22 cellular contexts compared by ENCODE assay signal in the genomic region with DNA sequence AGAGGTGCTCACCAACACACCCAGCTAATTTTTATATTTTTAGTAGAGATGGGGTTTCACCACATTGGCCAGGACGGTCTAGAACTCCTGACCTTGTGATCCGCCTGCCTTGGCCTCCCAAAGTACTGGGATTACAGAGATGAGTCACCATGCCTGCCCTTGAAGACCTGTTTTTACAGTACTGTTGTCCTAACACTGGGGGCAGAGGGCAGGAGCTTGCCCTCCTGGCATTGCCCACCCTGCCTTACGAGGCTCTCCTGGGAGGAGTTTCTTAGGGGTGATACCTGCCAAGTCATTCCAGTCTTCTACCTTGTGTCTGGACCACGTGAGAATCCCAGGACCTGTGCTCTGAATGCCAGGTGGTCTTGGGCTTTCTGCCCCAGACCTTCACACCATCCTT. TPM values are rescaled to one million over a fixed set of nuclear protein-coding genes. Genes with fewer than 3 reads are reported as not detected.
DNase-seq lines count a peak whose midpoint lies in the region; ATAC-seq, FAIRE-seq and TF ChIP-seq lines count a peak whose summit lies in the region.
"Had no signal": no experiment of that assay in that cellular context is flagged by ENCODE, and none has a peak within 500 bp of the region (broad histone marks: within the 10 kb centered on the region; RNA-seq: fewer than 3 reads in every experiment).

No MANE protein-coding gene starts in this region.

- H3K36me3 Mint-ChIP-seq in T-helper 2 cell treated with Interferon-gamma antibody and Interleukin-4, amounts not matched to agents 5 μg/mL and 100 μg/mL, for 36 hours (ENCODE audit: low read depth): peaks cover 13% of the 10 kb centered on the region
- H3K36me3 Mint-ChIP-seq in HFFc6 (ENCODE audit: low read depth) (peaks cover 18% of the 10 kb centered on the region), nephron (ENCODE audit: low read depth) (peaks cover 16% of the 10 kb centered on the region)
- H3K36me3 Mint-ChIP-seq in activated naive CD8-positive, alpha-beta T cell treated with anti-CD3 and anti-CD28 coated beads, Interleukin-2, amount 50 U/mL, for 24 hours (ENCODE audit: low read depth): peaks cover 13% of the 10 kb centered on the region

- no peaks in the 10 kb centered on the region for H3K27me3 ChIP-seq in pancreas
- H3K27me3 ChIP-seq: thyroid gland had no signal

- TF ChIP-seq CTCF in HFFc6 (IDR thresholded peaks at IDR 0.05): no peak
- no peak for TF ChIP-seq CTCF in nephron (IDR thresholded peaks at IDR 0.05; ENCODE audit: unreplicated experiment in 3 of 3)
- TF ChIP-seq CTCF in pancreas (IDR thresholded peaks at IDR 0.05): no peak

- H3K4me1 Mint-ChIP-seq in T-helper 2 cell treated with Interferon-gamma antibody and Interleukin-4, amounts not matched to agents 5 μg/mL and 100 μg/mL, for 36 hours (ENCODE audit: low read depth): peaks cover 24% of the 10 kb centered on the region
- H3K4me1 Mint-ChIP-seq in HFFc6 (ENCODE audit: low read depth) (peaks cover 27% of the 10 kb centered on the region), nephron (peaks cover 16% of the 10 kb centered on the region)
- peaks cover 38% of the 10 kb centered on the region for H3K4me1 Mint-ChIP-seq in activated naive CD8-positive, alpha-beta T cell treated with anti-CD3 and anti-CD28 coated beads, Interleukin-2, amount 50 U/mL, for 24 hours

- peaks cover under 1% of the 10 kb centered on the region for H3K9me3 Mint-ChIP-seq in T-helper 2 cell treated with Interferon-gamma antibody and Interleukin-4, amounts not matched to agents 5 μg/mL and 100 μg/mL, for 36 hours
- peaks cover under 1% of the 10 kb centered on the region; the same call in 1 of the 2 replicates for H3K9me3 Mint-ChIP-seq in HFFc6
- H3K9me3 Mint-ChIP-seq in activated naive CD8-positive, alpha-beta T cell treated with anti-CD3 and anti-CD28 coated beads, Interleukin-2, amount 50 U/mL, for 24 hours: no peaks in the 10 kb centered on the region
- H3K9me3 Mint-ChIP-seq in nephron: peaks cover under 1% of the 10 kb centered on the region

- H3K27ac Mint-ChIP-seq in T-helper 2 cell treated with Interferon-gamma antibody and Interleukin-4, amounts not matched to agents 5 μg/mL and 100 μg/mL, for 36 hours: no peak overlapping the region
- H3K27ac Mint-ChIP-seq in HFFc6: peak overlapping the region; percentile 10; the same call in 1 of the 2 replicates
- H3K27ac Mint-ChIP-seq in activated naive CD8-positive, alpha-beta T cell treated with anti-CD3 and anti-CD28 coated beads, Interleukin-2, amount 50 U/mL, for 24 hours: no peak overlapping the region
- H3K27ac Mint-ChIP-seq in nephron: no peak overlapping the region

- H3K27ac ChIP-seq in pancreas: no peak overlapping the region
- H3K27ac ChIP-seq: 22Rv1, thyroid gland had no signal

- no peak for DNase-seq in T-helper 2 cell treated with Interferon-gamma antibody and Interleukin-4, amounts not matched to agents 5 μg/mL and 100 μg/mL, for 36 hours (ENCODE audit: low spot score)
- DNase-seq in T-helper 2 cell: no peak
- DNase-seq in HFFc6: no peak
- DNase-seq in activated naive CD8-positive, alpha-beta T cell treated with anti-CD3 and anti-CD28 coated beads, Interleukin-2, amount 50 U/mL, for 24 hours: no peak
- no peak for DNase-seq in pancreas
- DNase-seq: activated gamma-delta T cell treated with Interleukin-2 at 50 U/mL for 16 hours; DMS153; foreskin fibroblast; kidney; NCI-H2029; NCI-H524 treated with DMSO at 0.1 percent for 48 hours; SHP77 treated with DMSO at 0.1 percent for 48 hours; stimulated activated CD4-positive, alpha-beta T cell treated with anti-CD3 and anti-CD28 coated beads, Interleukin-15, amount 100 ng/mL, for 24 hours; stimulated activated naive CD4-positive, alpha-beta T cell; thyroid gland had no signal

- no peak for FAIRE-seq in pancreas (lab: Jason Lieb, UNC)
- FAIRE-seq: GM12892, kidney had no signal

- H3K4me3 ChIP-seq in pancreas: no peak overlapping the region
- H3K4me3 ChIP-seq: thyroid gland had no signal

- H3K36me3 ChIP-seq in pancreas: peaks cover 0 to 5% (median 0%) of the 10 kb centered on the region in 3 donors

- no peak for ATAC-seq in activated naive CD8-positive, alpha-beta T cell treated with anti-CD3 and anti-CD28 coated beads, Interleukin-2, amount 50 U/mL, for 24 hours
- no peak for ATAC-seq in GM21528 (IDR thresholded peaks at IDR 0.05; ENCODE audit: low FRiP score, unreplicated experiment)
- ATAC-seq in pancreas: no peak
- no peak for ATAC-seq in GM19397 (IDR thresholded peaks at IDR 0.05; ENCODE audit: unreplicated experiment)

- peaks cover 0 to 7% (median 3%) of the 10 kb centered on the region in 3 donors for H3K4me1 ChIP-seq in pancreas

- H3K9me3 ChIP-seq in pancreas: no peaks in the 10 kb centered on the region
- H3K9me3 ChIP-seq: thyroid gland had no signal

- WGBS in pancreas, 2 donors: 91% methylated on average over 4 of the region's 4 CpGs

- intact Hi-C loops in pancreas (cut with DNase I): no loop called here

- peaks cover 3% of the 10 kb centered on the region for H3K27me3 Mint-ChIP-seq in T-helper 2 cell treated with Interferon-gamma antibody and Interleukin-4, amounts not matched to agents 5 μg/mL and 100 μg/mL, for 36 hours (ENCODE audit: low read depth)
- H3K27me3 Mint-ChIP-seq in HFFc6 (ENCODE audit: insufficient read depth): peaks cover 2% of the 10 kb centered on the region; the same call in 1 of the 2 replicates
- H3K27me3 Mint-ChIP-seq in activated naive CD8-positive, alpha-beta T cell treated with anti-CD3 and anti-CD28 coated beads, Interleukin-2, amount 50 U/mL, for 24 hours: no peaks in the 10 kb centered on the region
- H3K27me3 Mint-ChIP-seq in nephron (ENCODE audit: low read depth): no peaks in the 10 kb centered on the region

- peak overlapping the region; percentile 24 for H3K4me3 Mint-ChIP-seq in T-helper 2 cell treated with Interferon-gamma antibody and Interleukin-4, amounts not matched to agents 5 μg/mL and 100 μg/mL, for 36 hours
- H3K4me3 Mint-ChIP-seq in HFFc6 (no peak overlapping the region), nephron (peak overlapping the region; percentile 80 to 87 (median 83))
- H3K4me3 Mint-ChIP-seq in activated naive CD8-positive, alpha-beta T cell treated with anti-CD3 and anti-CD28 coated beads, Interleukin-2, amount 50 U/mL, for 24 hours: peak overlapping the region; percentile 18
- H3K4me3 Mint-ChIP-seq: T-helper 1 cell treated with Interleukin-12 subunit alpha and Interleukin-12 subunit beta and Interleukin-4 antibody, amounts not matched to agents 30 μg/mL and 1 μg/mL, for 36 hours had no signal

RNA-seq across cellular contexts. Expression of a gene that starts 2.7 kb away (rescaled TPM):
- 10 to 100 TPM; 26.6 to 36.8 (median 34.7) TPM for total RNA-seq in HFFc6 (2021; fragmentation: NEBNext Ultra II Directional; extraction: Animal tissue kit (Norgen Biotek cat#: 25700))
- 10 to 100 TPM; 12.2 to 25.7 (median 16.2) TPM for total RNA-seq in pancreas
- 10 to 100 TPM; 70.8 to 78.8 TPM for polyA plus RNA-seq in pancreas

RNA-seq across cellular contexts. Expression of a gene that starts 19.1 kb away (rescaled TPM):
- under 1 TPM in 2 of 6 experiments, not detected in 4; 0.10 to 0.14 TPM for total RNA-seq in HFFc6 (2021; fragmentation: NEBNext Ultra II Directional; extraction: Animal tissue kit (Norgen Biotek cat#: 25700))
- total RNA-seq in pancreas: under 1 TPM in 5 of 6 donors, not detected in 1; 0.14 to 0.44 (median 0.16) TPM
- polyA plus RNA-seq in pancreas: under 1 TPM; 0.21 to 0.27 TPM
- total RNA-seq: kidney had no signal

RNA-seq across cellular contexts. Expression of a gene that starts 33.1 kb away (rescaled TPM):
- not detected for total RNA-seq in HFFc6 (2021; fragmentation: NEBNext Ultra II Directional; extraction: Animal tissue kit (Norgen Biotek cat#: 25700))
- total RNA-seq in pancreas: not detected
- not detected for polyA plus RNA-seq in pancreas
- total RNA-seq: kidney, thyroid gland had no signal
- polyA plus RNA-seq: BJ had no signal

RNA-seq across cellular contexts. Expression of a gene that starts 42.6 kb away (rescaled TPM):
- 10 to 100 TPM; 60.6 to 83.9 (median 73.3) TPM for total RNA-seq in HFFc6 (2021; fragmentation: NEBNext Ultra II Directional; extraction: Animal tissue kit (Norgen Biotek cat#: 25700))
- total RNA-seq in pancreas: 10 to 100 TPM; 14.0 to 28.6 (median 16.4) TPM
- polyA plus RNA-seq in pancreas: 10 to 100 TPM; 43.6 to 62.4 TPM

RNA-seq across cellular contexts. Expression of a gene that starts 43.0 kb away (rescaled TPM):
- 10 to 100 TPM in 3 of 6 experiments, 1 to 10 TPM in 3; 6.8 to 10.5 (median 10.0) TPM for total RNA-seq in HFFc6 (2021; fragmentation: NEBNext Ultra II Directional; extraction: Animal tissue kit (Norgen Biotek cat#: 25700))
- 1 to 10 TPM; 5.3 to 9.9 (median 6.2) TPM for total RNA-seq in pancreas
- 10 to 100 TPM; 20.0 to 21.6 TPM for polyA plus RNA-seq in pancreas
